In genomic region chr5:39424751-39425524, GRCh38 we compare ENCODE assay signal across 1 cellular context.
TF ChIP-seq lines count a peak whose summit lies in the region.

DAB2 (minus strand) TSS chr5:39424980; CDS start chr5:39394320, 30,660 bp downstream.

TF ChIP-seq in K562, 482 proteins besides CTCF, POLR2A, EP300 and RAD21 (continued from another document):
- TF ChIP-seq MTA1 (IDR thresholded peaks at IDR 0.05; ENCODE audit: borderline replicate concordance) (peak; percentile 75), BRD4 (IDR thresholded peaks at IDR 0.05) (0 out of 2 replicates have a peak, but pooled peaks have one; percentile 68), KLF1 (tag; IDR thresholded peaks at IDR 0.05) (peak; percentile 60; the same call in 1 of the 2 replicates), PTTG1 (tag; IDR thresholded peaks at IDR 0.05; ENCODE audit: low read depth) (no peak), EP400 (IDR thresholded peaks at IDR 0.05) (peak; percentile 66), GABPB1 (CRISPR knock-in tag; IDR thresholded peaks at IDR 0.05) (peak; percentile 38), SPI1 (IDR thresholded peaks at IDR 0.05; ENCODE audit: borderline replicate concordance, low read depth, low read length) (0 out of 2 replicates have a peak, but pooled peaks have one; percentile 10), CBX3 (IDR thresholded peaks at IDR 0.05; ENCODE audit: borderline replicate concordance in 1 of 2, low read length in 2 of 2) (0 out of 3 replicates have a peak, but pooled peaks of 1 of the 2 experiments have one; percentile 32), FOXJ3 (CRISPR knock-in tag; IDR thresholded peaks at IDR 0.05) (no peak), KDM1A (IDR thresholded peaks at IDR 0.05) (0 out of 4 replicates have a peak, but pooled peaks of 1 of the 2 experiments have one; percentile 43), SREBF1 (IDR thresholded peaks at IDR 0.05; ENCODE audit: borderline replicate concordance, low read depth, low read length) (no peak), ARHGAP35 (IDR thresholded peaks at IDR 0.05; ENCODE audit: partially characterized antibody) (no peak), PML (IDR thresholded peaks at IDR 0.05; ENCODE audit: low read length) (peak; percentile 34; the same call in 1 of the 2 replicates), ZNF23 (CRISPR knock-in tag; IDR thresholded peaks at IDR 0.05) (no peak), HMGN3 (IDR thresholded peaks at IDR 0.05; ENCODE audit: borderline replicate concordance, extremely low read depth, insufficient read length, low read depth, low read length) (peak; percentile 99), ASH1L (IDR thresholded peaks at IDR 0.05; ENCODE audit: borderline replicate concordance, low read depth, partially characterized antibody) (no peak), SMARCE1 (IDR thresholded peaks at IDR 0.05) (peak; percentile 75), POLR2H (tag; IDR thresholded peaks at IDR 0.05; ENCODE audit: low read depth) (peak; percentile 98), SUPT5H (IDR thresholded peaks at IDR 0.05) (peak; percentile 92), SMAD4 (CRISPR knock-in tag; conservative IDR thresholded peaks at IDR 0.05) (peak; percentile 97), MAZ (CRISPR knock-in tag; conservative IDR thresholded peaks at IDR 0.05 in 1 of 2, IDR thresholded peaks at IDR 0.05 in 1 of 2) (peak; percentile 92 to 94), ZNF76 (CRISPR knock-in tag; IDR thresholded peaks at IDR 0.05; ENCODE audit: borderline replicate concordance) (0 out of 2 replicates have a peak, but pooled peaks have one; percentile 16), NR2C2 (CRISPR knock-in tag; IDR thresholded peaks at IDR 0.05) (no peak), NR2C2 (tag; IDR thresholded peaks at IDR 0.05) (peak; percentile 61; the same call in 1 of the 2 replicates), MNT (conservative IDR thresholded peaks at IDR 0.05) (peak; percentile 73 to 86), ZBTB26 (CRISPR knock-in tag; IDR thresholded peaks at IDR 0.05) (no peak), RUNX1 (IDR thresholded peaks at IDR 0.05; ENCODE audit: low read depth) (0 out of 2 replicates have a peak, but pooled peaks have one; percentile 21), CSDE1 (IDR thresholded peaks at IDR 0.05) (no peak), E2F6 (IDR thresholded peaks at IDR 0.05; ENCODE audit: borderline replicate concordance in 1 of 2, extremely low read depth in 1 of 2, insufficient read depth in 1 of 2, insufficient read length in 1 of 2, low read depth in 1 of 2, low read length in 1 of 2, poor library complexity in 1 of 2, severe bottlenecking in 1 of 2) (peak; percentile 49 to 83), TOE1 (IDR thresholded peaks at IDR 0.05; ENCODE audit: borderline replicate concordance) (peak; percentile 46; the same call in 1 of the 2 replicates), TOE1 (CRISPR knock-in tag; IDR thresholded peaks at IDR 0.05; ENCODE audit: borderline replicate concordance, low read depth) (no peak), ZNF511 (CRISPR knock-in tag; IDR thresholded peaks at IDR 0.05) (no peak), ZNF318 (IDR thresholded peaks at IDR 0.05; ENCODE audit: borderline replicate concordance in 1 of 2, low read depth in 1 of 2) (0 out of 4 replicates have a peak, but pooled peaks of 1 of the 2 experiments have one; percentile 37), CTBP1 (IDR thresholded peaks at IDR 0.05; ENCODE audit: borderline replicate concordance) (peak; percentile 93), MEF2D (tag; conservative IDR thresholded peaks at IDR 0.05; ENCODE audit: low read depth) (no peak), TFAP4 (CRISPR knock-in tag; IDR thresholded peaks at IDR 0.05; ENCODE audit: borderline replicate concordance) (peak; percentile 95), CC2D1A (IDR thresholded peaks at IDR 0.05) (peak; percentile 23; the same call in 1 of the 2 replicates), DACH1 (IDR thresholded peaks at IDR 0.05; ENCODE audit: partially characterized antibody) (peak; percentile 47), SMAD2 (IDR thresholded peaks at IDR 0.05; ENCODE audit: low read depth, low read length) (no peak), PHF20 (IDR thresholded peaks at IDR 0.05; ENCODE audit: partially characterized antibody) (peak; percentile 43), HIVEP1 (CRISPR knock-in tag; IDR thresholded peaks at IDR 0.05) (no peak), KLF16 (IDR thresholded peaks at IDR 0.05) (peak; percentile 81), NFYB (IDR thresholded peaks at IDR 0.05; ENCODE audit: extremely low read depth, insufficient read length) (no peak), CREB1 (IDR thresholded peaks at IDR 0.05) (0 out of 2 replicates have a peak, but pooled peaks have one; percentile 22), CREB1 (CRISPR knock-in tag; IDR thresholded peaks at IDR 0.05) (peak; percentile 58), ARNT (IDR thresholded peaks at IDR 0.05) (peak in 1 of 2 experiments; percentile 18; a peak in 1 of 4 replicates), CBFA2T2 (conservative IDR thresholded peaks at IDR 0.05) (peak; percentile 75), FOSL1 (tag; conservative IDR thresholded peaks at IDR 0.05) (peak; percentile 43; the same call in 1 of the 2 replicates), TEAD4 (IDR thresholded peaks at IDR 0.05; ENCODE audit: low read length) (peak; percentile 70), TEAD4 (CRISPR knock-in tag; IDR thresholded peaks at IDR 0.05; ENCODE audit: borderline replicate concordance) (no peak), MYBL2 (IDR thresholded peaks at IDR 0.05; ENCODE audit: low read depth) (no peak; the same call in 1 of the 2 replicates), MYBL2 (CRISPR knock-in tag; IDR thresholded peaks at IDR 0.05; ENCODE audit: borderline replicate concordance) (no peak), FOXM1 (IDR thresholded peaks at IDR 0.05; ENCODE audit: low read depth) (peak; percentile 65; the same call in 1 of the 2 replicates), FOXM1 (CRISPR knock-in tag; IDR thresholded peaks at IDR 0.05; ENCODE audit: low read depth) (no peak), ZKSCAN1 (IDR thresholded peaks at IDR 0.05; ENCODE audit: low read depth, low read length) (peak; percentile 71), E2F3 (CRISPR knock-in tag; IDR thresholded peaks at IDR 0.05) (no peak), ELF1 (tag; IDR thresholded peaks at IDR 0.05) (peak; percentile 55)
